In the genomic region with DNA sequence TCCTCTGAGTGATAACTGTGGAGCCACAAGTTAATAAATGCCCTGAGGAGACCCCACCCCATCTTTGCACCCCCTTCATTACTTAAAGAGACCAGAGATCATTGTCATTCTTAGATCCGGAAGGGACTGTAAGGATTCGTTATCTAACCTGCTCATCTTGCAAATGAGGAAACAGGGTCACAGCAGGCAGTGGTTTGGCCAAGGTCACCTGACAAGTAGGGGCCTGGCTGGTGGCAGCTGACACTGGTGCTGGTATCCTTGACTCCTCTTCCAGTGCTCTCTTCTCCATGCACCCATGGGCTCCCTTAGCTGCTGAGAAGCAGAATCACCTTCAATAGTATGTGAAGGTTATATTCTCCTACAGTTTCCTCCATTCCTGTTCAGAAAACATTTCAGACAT, we compare ENCODE assay signal across 33 cellular contexts.
"Had no signal": no experiment of that assay in that cellular context is flagged by ENCODE, and none has a peak within 500 bp of the region (broad histone marks: within the 10 kb centered on the region; RNA-seq: fewer than 3 reads in every experiment).

No MANE protein-coding gene starts in this region.

- H3K4me3 Mint-ChIP-seq: activated CD4-positive, alpha-beta memory T cell treated with anti-CD3 and anti-CD28 coated beads for 36 hours; activated CD4-positive, alpha-beta T cell treated with anti-CD3 and anti-CD28 coated beads, Interleukin-2, amount 10 ng/mL, durations not matched to agents 24 days and 14 days; activated CD8-positive, alpha-beta T cell treated with anti-CD3 and anti-CD28 coated beads for 36 hours; activated naive CD4-positive, alpha-beta T cell treated with anti-CD3 and anti-CD28 coated beads for 36 hours; activated naive CD8-positive, alpha-beta T cell treated with anti-CD3 and anti-CD28 coated beads for 36 hours; activated T-cell treated with anti-CD3 and anti-CD28 coated beads, Interleukin-2, amount 50 U/mL, for 4 hours; activated T-cell treated with anti-CD3 and anti-CD28 coated beads, Interleukin-2, amount 50 U/mL, for 72 hours; activated T-helper 1 cell treated with anti-CD3 and anti-CD28 coated beads, Interleukin-12 subunit alpha, Interleukin-12 subunit beta, Interleukin-2, Interleukin-4 antibody, amounts not matched to agents 30 ng/mL and 10 ng/mL and 1 ng/mL, durations not matched to agents 14 hours and 24 hours and 36 hours; activated T-helper 17 cell treated with anti-CD3 and anti-CD28 coated beads, Interleukin-2, amount 50 U/mL, for 72 hours; T-helper 1 cell treated with Interleukin-12 subunit alpha and Interleukin-12 subunit beta and Interleukin-4 antibody, amounts not matched to agents 30 μg/mL and 1 μg/mL, for 36 hours; T-helper 2 cell treated with Interferon-gamma antibody and Interleukin-4, amounts not matched to agents 5 μg/mL and 100 μg/mL, for 36 hours had no signal

- H3K36me3 Mint-ChIP-seq: activated CD4-positive, alpha-beta memory T cell treated with anti-CD3 and anti-CD28 coated beads for 36 hours; activated naive CD4-positive, alpha-beta T cell treated with anti-CD3 and anti-CD28 coated beads, Interleukin-2, amount 50 U/mL, for 72 hours; activated naive CD8-positive, alpha-beta T cell treated with anti-CD3 and anti-CD28 coated beads for 36 hours had no signal

- DNase-seq: activated CD4-positive, alpha-beta memory T cell treated with anti-CD3 and anti-CD28 coated beads for 36 hours; activated CD4-positive, alpha-beta T cell treated with anti-CD3 and anti-CD28 coated beads for 4 hours; activated CD4-positive, alpha-beta T cell treated with anti-CD3 and anti-CD28 coated beads, Interleukin-2, amount 10 ng/mL, durations not matched to agents 24 days and 14 days; activated CD4-positive, alpha-beta T cell treated with anti-CD3 and anti-CD28 coated beads, Interleukin-2, amount 50 U/mL, for 1 hour; activated CD4-positive, alpha-beta T cell treated with anti-CD3 and anti-CD28 coated beads, Interleukin-2, amount 50 U/mL, for 4 hours; activated CD4-positive, CD25-positive, alpha-beta regulatory T cell; activated CD8-positive, alpha-beta memory T cell treated with anti-CD3 and anti-CD28 coated beads, Interleukin-2, amount 50 U/mL, for 4 hours; activated CD8-positive, alpha-beta T cell treated with anti-CD3 and anti-CD28 coated beads for 36 hours; activated effector memory CD4-positive, alpha-beta T cell treated with anti-CD3 and anti-CD28 coated beads, Interleukin-2, amount 50 U/mL, for 16 hours; activated gamma-delta T cell treated with Interleukin-2 at 50 U/mL for 16 hours; activated naive CD4-positive, alpha-beta T cell; activated naive CD4-positive, alpha-beta T cell treated with anti-CD3 and anti-CD28 coated beads for 36 hours; activated naive CD4-positive, alpha-beta T cell treated with anti-CD3 and anti-CD28 coated beads, Interleukin-2, amount 50 U/mL, for 16 hours; activated naive CD8-positive, alpha-beta T cell treated with anti-CD3 and anti-CD28 coated beads for 36 hours; activated T-cell treated with anti-CD3 and anti-CD28 coated beads for 4 hours; activated T-cell treated with anti-CD3 and anti-CD28 coated beads, Interleukin-2, amount 50 U/mL, for 1 hour; activated T-cell treated with anti-CD3 and anti-CD28 coated beads, Interleukin-2, amount 50 U/mL, for 4 hours; activated T-cell treated with anti-CD3 and anti-CD28 coated beads, Interleukin-2, amount 50 U/mL, for 72 hours; adrenal gland; amniotic stem cell; aorta; body of pancreas; brain microvascular endothelial cell; central memory CD4-positive, alpha-beta T cell; T-helper 1 cell; T-helper 2 cell; T-helper 9 cell had no signal

- H3K27ac ChIP-seq: adrenal gland, body of pancreas, brain microvascular endothelial cell, breast epithelium had no signal

- H3K4me1 ChIP-seq: body of pancreas, breast epithelium had no signal

- H3K9me3 Mint-ChIP-seq: activated CD4-positive, alpha-beta memory T cell treated with anti-CD3 and anti-CD28 coated beads for 36 hours; activated CD4-positive, alpha-beta T cell treated with anti-CD3 and anti-CD28 coated beads, Interleukin-2, amount 10 ng/mL, durations not matched to agents 24 days and 14 days; activated CD8-positive, alpha-beta T cell treated with anti-CD3 and anti-CD28 coated beads for 36 hours; activated naive CD4-positive, alpha-beta T cell treated with anti-CD3 and anti-CD28 coated beads for 36 hours; activated naive CD4-positive, alpha-beta T cell treated with anti-CD3 and anti-CD28 coated beads, Interleukin-2, amount 50 U/mL, for 72 hours; activated naive CD8-positive, alpha-beta T cell treated with anti-CD3 and anti-CD28 coated beads for 36 hours; activated T-cell treated with anti-CD3 and anti-CD28 coated beads, Interleukin-2, amount 50 U/mL, for 4 hours; activated T-cell treated with anti-CD3 and anti-CD28 coated beads, Interleukin-2, amount 50 U/mL, for 72 hours; activated T-helper 1 cell treated with anti-CD3 and anti-CD28 coated beads, Interleukin-12 subunit alpha, Interleukin-12 subunit beta, Interleukin-2, Interleukin-4 antibody, amounts not matched to agents 30 ng/mL and 10 ng/mL and 1 ng/mL, durations not matched to agents 14 hours and 24 hours and 36 hours; activated T-helper 17 cell treated with anti-CD3 and anti-CD28 coated beads, Interleukin-2, amount 50 U/mL, for 72 hours; T-helper 1 cell treated with Interleukin-12 subunit alpha and Interleukin-12 subunit beta and Interleukin-4 antibody, amounts not matched to agents 30 μg/mL and 1 μg/mL, for 36 hours; T-helper 2 cell treated with Interferon-gamma antibody and Interleukin-4, amounts not matched to agents 5 μg/mL and 100 μg/mL, for 36 hours had no signal

- H3K9me3 ChIP-seq: adrenal gland, body of pancreas, breast epithelium had no signal

- H3K4me3 ChIP-seq: adrenal gland, body of pancreas, breast epithelium had no signal

- H3K4me1 Mint-ChIP-seq: activated CD4-positive, alpha-beta T cell treated with anti-CD3 and anti-CD28 coated beads, Interleukin-2, amount 10 ng/mL, durations not matched to agents 24 days and 14 days; activated naive CD8-positive, alpha-beta T cell treated with anti-CD3 and anti-CD28 coated beads for 36 hours; activated T-helper 17 cell treated with anti-CD3 and anti-CD28 coated beads, Interleukin-2, amount 50 U/mL, for 72 hours had no signal

- H3K27ac Mint-ChIP-seq: activated CD4-positive, alpha-beta memory T cell treated with anti-CD3 and anti-CD28 coated beads for 36 hours; activated CD4-positive, alpha-beta T cell treated with anti-CD3 and anti-CD28 coated beads, Interleukin-2, amount 10 ng/mL, durations not matched to agents 24 days and 14 days; activated CD8-positive, alpha-beta T cell treated with anti-CD3 and anti-CD28 coated beads for 36 hours; activated naive CD4-positive, alpha-beta T cell treated with anti-CD3 and anti-CD28 coated beads for 36 hours; activated naive CD4-positive, alpha-beta T cell treated with anti-CD3 and anti-CD28 coated beads, Interleukin-2, amount 50 U/mL, for 72 hours; activated naive CD8-positive, alpha-beta T cell treated with anti-CD3 and anti-CD28 coated beads for 36 hours; activated T-cell treated with anti-CD3 and anti-CD28 coated beads, Interleukin-2, amount 50 U/mL, for 72 hours; activated T-helper 1 cell treated with anti-CD3 and anti-CD28 coated beads, Interleukin-12 subunit alpha, Interleukin-12 subunit beta, Interleukin-2, Interleukin-4 antibody, amounts not matched to agents 30 ng/mL and 10 ng/mL and 1 ng/mL, durations not matched to agents 14 hours and 24 hours and 36 hours; activated T-helper 17 cell treated with anti-CD3 and anti-CD28 coated beads, Interleukin-2, amount 50 U/mL, for 72 hours; T-helper 1 cell treated with Interleukin-12 subunit alpha and Interleukin-12 subunit beta and Interleukin-4 antibody, amounts not matched to agents 30 μg/mL and 1 μg/mL, for 36 hours; T-helper 2 cell treated with Interferon-gamma antibody and Interleukin-4, amounts not matched to agents 5 μg/mL and 100 μg/mL, for 36 hours had no signal

- H3K36me3 ChIP-seq: adrenal gland, brain microvascular endothelial cell, breast epithelium had no signal

- H3K27me3 ChIP-seq: adrenal gland had no signal
